In the genomic region with DNA sequence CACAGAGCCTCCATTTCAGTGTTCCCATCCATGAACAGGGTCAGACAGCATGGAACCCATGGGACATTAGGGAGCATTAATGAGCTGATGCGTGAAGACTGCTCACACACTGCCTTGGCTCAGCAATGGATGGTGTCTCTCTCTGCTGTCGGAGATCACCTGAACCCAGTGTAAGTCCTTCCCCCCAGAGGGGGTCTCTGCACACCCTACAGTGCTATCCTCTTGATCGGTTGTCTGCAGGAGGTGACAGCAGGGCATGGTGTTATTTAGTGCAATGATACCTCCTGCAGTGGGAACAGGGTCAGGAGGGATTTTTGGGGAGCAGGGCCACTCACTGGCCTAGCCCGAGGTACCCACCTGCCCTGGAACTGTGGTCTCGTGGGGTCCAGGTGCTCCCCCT, we compare ENCODE assay signal across 1 cellular context.
TF ChIP-seq lines count a peak whose summit lies in the region.

No MANE protein-coding gene starts in this region.

TF ChIP-seq in H1, 55 proteins besides CTCF, POLR2A, EP300 and RAD21:
- no peak for TF ChIP-seq E2F6 (IDR thresholded peaks at IDR 0.05)
- TF ChIP-seq RBBP5 (IDR thresholded peaks at IDR 0.05; ENCODE audit: borderline replicate concordance, low read depth, low read length): no peak
- TF ChIP-seq EZH2 (IDR thresholded peaks at IDR 0.05; ENCODE audit: low read depth, low read length, severe bottlenecking): no peak
- no peak for TF ChIP-seq SAP30 (IDR thresholded peaks at IDR 0.05; ENCODE audit: insufficient read depth, insufficient replicate concordance, low read length)
- TF ChIP-seq, protein P1, sequence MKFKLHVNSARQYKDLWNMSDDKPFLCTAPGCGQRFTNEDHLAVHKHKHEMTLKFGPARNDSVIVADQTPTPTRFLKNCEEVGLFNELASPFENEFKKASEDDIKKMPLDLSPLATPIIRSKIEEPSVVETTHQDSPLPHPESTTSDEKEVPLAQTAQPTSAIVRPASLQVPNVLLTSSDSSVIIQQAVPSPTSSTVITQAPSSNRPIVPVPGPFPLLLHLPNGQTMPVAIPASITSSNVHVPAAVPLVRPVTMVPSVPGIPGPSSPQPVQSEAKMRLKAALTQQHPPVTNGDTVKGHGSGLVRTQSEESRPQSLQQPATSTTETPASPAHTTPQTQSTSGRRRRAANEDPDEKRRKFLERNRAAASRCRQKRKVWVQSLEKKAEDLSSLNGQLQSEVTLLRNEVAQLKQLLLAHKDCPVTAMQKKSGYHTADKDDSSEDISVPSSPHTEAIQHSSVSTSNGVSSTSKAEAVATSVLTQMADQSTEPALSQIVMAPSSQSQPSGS (IDR thresholded peaks at IDR 0.05; ENCODE audit: low read length): no peak
- no peak for TF ChIP-seq BACH1 (IDR thresholded peaks at IDR 0.05; ENCODE audit: low read length)
- no peak for TF ChIP-seq TCF12 (IDR thresholded peaks at IDR 0.05; ENCODE audit: low read depth, low read length)
- TF ChIP-seq TAF7 (optimal IDR thresholded peaks at IDR 0.05; ENCODE audit: borderline replicate concordance, low read depth, low read length): no peak
- TF ChIP-seq GABPA (IDR thresholded peaks at IDR 0.05; ENCODE audit: borderline replicate concordance, insufficient read depth, low read length): no peak
- TF ChIP-seq MAX (IDR thresholded peaks at IDR 0.05): no peak
- TF ChIP-seq KDM4A (IDR thresholded peaks at IDR 0.05; ENCODE audit: low read depth, low read length, severe bottlenecking): no peak
- TF ChIP-seq POU5F1 (IDR thresholded peaks at IDR 0.05; ENCODE audit: low read depth, low read length): no peak
- TF ChIP-seq BRCA1 (IDR thresholded peaks at IDR 0.05; ENCODE audit: low read depth, low read length): no peak
